ENCODE assay signal across 1 cellular context in the genomic region with DNA sequence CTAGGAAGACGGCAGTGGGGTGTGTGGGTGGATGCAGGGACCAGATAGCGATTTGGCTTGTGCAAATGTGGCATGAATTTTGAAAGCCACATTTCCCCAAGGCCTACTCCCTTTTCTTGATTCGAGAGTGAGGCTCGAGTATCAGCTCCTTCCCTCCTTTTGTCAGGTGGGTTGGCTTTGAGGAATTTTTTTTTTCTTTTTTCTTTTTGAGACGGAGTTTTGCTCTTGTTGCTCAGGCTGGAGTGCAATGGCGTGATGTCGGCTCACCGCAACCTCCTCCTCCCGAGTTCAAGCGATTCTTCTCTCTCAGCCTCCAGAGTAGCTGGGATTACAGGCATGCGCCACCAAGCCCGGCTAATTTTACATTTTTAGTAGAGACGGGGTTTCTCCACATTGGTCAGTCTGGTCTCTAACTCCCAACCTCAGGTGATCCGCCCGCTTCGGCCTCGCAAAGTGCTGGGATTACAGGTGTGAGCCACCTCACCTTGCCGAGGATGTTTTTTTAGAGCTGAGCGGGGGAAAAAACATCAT.
TF ChIP-seq lines count a peak whose summit lies in the region.

No MANE protein-coding gene starts in this region.

TF ChIP-seq in liver, 16 proteins besides CTCF, POLR2A, EP300 and RAD21:
- TF ChIP-seq EGR1 (IDR thresholded peaks at IDR 0.05; ENCODE audit: low read depth in 2 of 2) (peak in 1 of 2 donors; percentile 46), RXRA (IDR thresholded peaks at IDR 0.05) (peak in 1 of 2 donors; percentile 4)
- TF ChIP-seq, protein P1, sequence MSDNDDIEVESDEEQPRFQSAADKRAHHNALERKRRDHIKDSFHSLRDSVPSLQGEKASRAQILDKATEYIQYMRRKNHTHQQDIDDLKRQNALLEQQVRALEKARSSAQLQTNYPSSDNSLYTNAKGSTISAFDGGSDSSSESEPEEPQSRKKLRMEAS (IDR thresholded peaks at IDR 0.05): peak; percentile 42
TF ChIP-seq in liver: peak in this region for 3; not testable (repeated sequence) for 13.
